ENCODE assay signal across 15 cellular contexts in genomic region chr15:88610756-88611231, GRCh38. TPM values are rescaled to one million over a fixed set of nuclear protein-coding genes. Genes with fewer than 3 reads are reported as not detected.
A peak's percentile ranks its signal among the peaks of the same experiment; 100 is the strongest.
DNase-seq lines count a peak whose midpoint lies in the region; ATAC-seq, FAIRE-seq and TF ChIP-seq lines count a peak whose summit lies in the region.
"Had no signal": no experiment of that assay in that cellular context is flagged by ENCODE, and none has a peak within 500 bp of the region (broad histone marks: within the 10 kb centered on the region; RNA-seq: fewer than 3 reads in every experiment).

No MANE protein-coding gene starts in this region.

- CTCF ChIA-PET in GM12878 (lab: Yijun Ruan, JAX): interaction anchor here (1.1 to 1.2 kb wide), 2 partner anchors 14 to 88 kb away, joined by 3 read pairs; no protein-coding TSS in a partner anchor
- CTCF ChIA-PET in CD8-positive, alpha-beta T cell (lab: Charles Lee): no interaction called here

- TF ChIP-seq POLR2A in NB4 (IDR thresholded peaks at IDR 0.05; ENCODE audit: extremely low read depth, insufficient read length) (no peak), GM12878 (IDR thresholded peaks at IDR 0.05; ENCODE audit: low read depth, low read length) (no peak)

- SMC1A ChIA-PET in GM12878 (lab: Charles Lee; ENCODE audit: uncharacterized antibody, unreplicated experiment): no interaction called here

- no peak overlapping the region for H3K4me3 ChIP-seq in NB4 (ENCODE audit: low read depth, low read length)
- no peak overlapping the region for H3K4me3 ChIP-seq in GM12878
- no peak overlapping the region for H3K4me3 ChIP-seq in retinal pigment epithelial cell (ENCODE audit: low read length)
- no peak overlapping the region for H3K4me3 ChIP-seq in CD8-positive, alpha-beta T cell (ENCODE audit: low read depth, low read length)
- H3K4me3 ChIP-seq: suprapubic skin had no signal

- peak; percentile 58 for ATAC-seq in GM12878
- no peak for ATAC-seq in CD8-positive, alpha-beta T cell
- no peak for ATAC-seq in HG03432 (IDR thresholded peaks at IDR 0.05; ENCODE audit: unreplicated experiment)
- ATAC-seq: T-cell had no signal

- intact Hi-C loops in GM12878 (cut with micrococcal nuclease; ENCODE audit: unreplicated experiment): no loop called here
- intact Hi-C loops in CD8-positive, alpha-beta T cell (cut with DNase I, micrococcal nuclease): no loop called here

- no peak for FAIRE-seq in GM12878 (lab: Jason Lieb, UNC)
- FAIRE-seq: endothelial cell of umbilical vein had no signal

- no peak overlapping the region for H3K27ac Mint-ChIP-seq in CD8-positive, alpha-beta T cell
- H3K27ac Mint-ChIP-seq: naive B cell, T-cell had no signal

- no TSS peak for BruUV-seq in GM12878 (replicated peaks; lab: Mats Ljungman, UMichigan)

- RAD21 ChIA-PET in GM12878 (lab: Charles Lee; ENCODE audit: unreplicated experiment): no interaction called here

- H3K27ac ChIP-seq in GM12878 (ENCODE audit: control insufficient read depth, insufficient read depth): no peak overlapping the region
- no peak overlapping the region for H3K27ac ChIP-seq in CD8-positive, alpha-beta T cell (ENCODE audit: low read depth, low read length)
- H3K27ac ChIP-seq: C4-2B, suprapubic skin had no signal

- H3K4me2 ChIP-seq in GM12878 (ENCODE audit: control insufficient read depth, insufficient read depth): no peak overlapping the region

- H3K27me3 Mint-ChIP-seq in CD8-positive, alpha-beta T cell (ENCODE audit: low read depth): peaks cover 55% of the 10 kb centered on the region

- no peaks in the 10 kb centered on the region for H4K20me1 ChIP-seq in GM12878 (ENCODE audit: control insufficient read depth, insufficient read depth)

- H3K79me2 ChIP-seq in GM12878 (ENCODE audit: control insufficient read depth, insufficient read depth, low read length): no peaks in the 10 kb centered on the region

- H3K4me1 Mint-ChIP-seq in CD8-positive, alpha-beta T cell (ENCODE audit: low read depth): peaks cover 2% of the 10 kb centered on the region

- H3K9ac ChIP-seq in GM12878 (ENCODE audit: control insufficient read depth, insufficient read depth, low read length): no peak overlapping the region

- H3K9me3 Mint-ChIP-seq in CD8-positive, alpha-beta T cell: no peaks in the 10 kb centered on the region
- H3K9me3 Mint-ChIP-seq: T-cell had no signal

- no peak overlapping the region for H3K4me3 Mint-ChIP-seq in CD8-positive, alpha-beta T cell
- H3K4me3 Mint-ChIP-seq: naive B cell, T-cell had no signal

- H2AFZ ChIP-seq in GM12878 (ENCODE audit: control insufficient read depth, low read depth, low read length): no peak overlapping the region

- POLR2A ChIA-PET in GM12878 (lab: Charles Lee): interaction anchor here (0.9 kb wide), 1 partner anchor 11 kb away, joined by 3 read pairs; no protein-coding TSS in a partner anchor
- POLR2A ChIA-PET in CD8-positive, alpha-beta T cell (lab: Charles Lee): no interaction called here

- DNase-seq in NCI-H748 (lab: John Stamatoyannopoulos, UW; ENCODE audit: unreplicated experiment) (peak; percentile 35), NCI-H748 treated with DMSO at 0.1 percent for 48 hours (lab: John Stamatoyannopoulos, UW) (no peak), NB4 (ENCODE audit: low read depth) (peak; percentile 84), GM12878 (ENCODE audit: low read depth, low spot score) (no peak), retinal pigment epithelial cell (ENCODE audit: low read depth) (no peak), GM20000 (ENCODE audit: low spot score) (no peak)
- no peak for DNase-seq in CD8-positive, alpha-beta T cell
- DNase-seq: naive B cell; NCI-H2227 treated with DMSO at 0.1 percent for 48 hours; stimulated activated CD4-positive, alpha-beta T cell treated with anti-CD3 and anti-CD28 coated beads, Interleukin-4, amount 100 ng/mL, for 24 hours; T-cell had no signal

- TF ChIP-seq EP300 in GM12878 (IDR thresholded peaks at IDR 0.05; ENCODE audit: borderline replicate concordance in 1 of 2, control insufficient read depth in 1 of 2, low read depth in 2 of 2, low read length in 2 of 2): no peak

- in situ Hi-C loops in GM12878 (cut with MboI): no loop called here

- TF ChIP-seq RAD21 in GM12878 (IDR thresholded peaks at IDR 0.05; ENCODE audit: insufficient read depth, low read depth, low read length): no peak

- WGBS in GM12878 (ENCODE audit: insufficient coverage, insufficient replicate concordance, low lambda C conversion rate, missing lambda C conversion rate): 6% methylated on average over 4 of the region's 4 CpGs

- H3K27me3 ChIP-seq in GM12878 (replicated peaks in 1 of 2; ENCODE audit: control insufficient read depth in 2 of 2, insufficient read depth in 2 of 2, low read length in 1 of 2): peaks cover 6 to 13% of the 10 kb centered on the region in 2 experiments; a peak in 3 of 4 replicates
- peaks cover 23% of the 10 kb centered on the region for H3K27me3 ChIP-seq in CD8-positive, alpha-beta T cell (ENCODE audit: insufficient read depth, low read length)

- TF ChIP-seq CTCF in NB4 (IDR thresholded peaks at IDR 0.05; ENCODE audit: low read depth, low read length) (peak; percentile 36), GM12878 (IDR thresholded peaks at IDR 0.05 in 2 of 3, conservative IDR thresholded peaks at IDR 0.05 in 1 of 3; ENCODE audit: control insufficient read depth in 2 of 3, extremely low read depth in 1 of 3, insufficient read depth in 1 of 3, low read depth in 3 of 3, low read length in 3 of 3) (no peak), retinal pigment epithelial cell (conservative IDR thresholded peaks at IDR 0.05; ENCODE audit: low read depth, low read length) (peak; percentile 24), GM20000 (IDR thresholded peaks at IDR 0.05; ENCODE audit: extremely low read depth, missing control alignments) (no peak)
- no peak for TF ChIP-seq CTCF in CD8-positive, alpha-beta T cell (IDR thresholded peaks at IDR 0.05)

- H3K4me1 ChIP-seq in GM12878 (ENCODE audit: control insufficient read depth, insufficient read depth, low read length): peaks cover 22% of the 10 kb centered on the region
- H3K4me1 ChIP-seq in CD8-positive, alpha-beta T cell (ENCODE audit: insufficient read depth, low read length): peaks cover 3% of the 10 kb centered on the region

- H3K36me3 ChIP-seq in GM12878 (ENCODE audit: control insufficient read depth in 2 of 2, insufficient read depth in 2 of 2, low read length in 1 of 2): no peaks in the 10 kb centered on the region
- H3K36me3 ChIP-seq in CD8-positive, alpha-beta T cell (ENCODE audit: insufficient read depth, low read length): no peaks in the 10 kb centered on the region
- H3K36me3 ChIP-seq: suprapubic skin had no signal

- no peaks in the 10 kb centered on the region for H3K9me3 ChIP-seq in GM12878 (replicated peaks; ENCODE audit: control insufficient read depth, insufficient read depth, low read length)
- no peaks in the 10 kb centered on the region for H3K9me3 ChIP-seq in CD8-positive, alpha-beta T cell (ENCODE audit: low read length)
- H3K9me3 ChIP-seq: suprapubic skin had no signal

- no peaks in the 10 kb centered on the region for H3K36me3 Mint-ChIP-seq in CD8-positive, alpha-beta T cell

TF ChIP-seq in GM12878, 131 proteins besides CTCF, POLR2A, EP300 and RAD21 (continues in another document):
- TF ChIP-seq CREM (IDR thresholded peaks at IDR 0.05; ENCODE audit: low read depth): no peak
- peak; percentile 26; the same call in 1 of the 2 replicates for TF ChIP-seq IKZF1 (conservative IDR thresholded peaks at IDR 0.05)
- peak; percentile 36; the same call in 1 of the 2 replicates for TF ChIP-seq EED (IDR thresholded peaks at IDR 0.05; ENCODE audit: low read depth)
- TF ChIP-seq SPI1 (IDR thresholded peaks at IDR 0.05; ENCODE audit: borderline replicate concordance, insufficient read depth, low read depth, low read length): peak; percentile 21; the same call in 1 of the 2 replicates
- peak in 1 of 2 experiments; percentile 53; a peak in 2 of 4 replicates for TF ChIP-seq IKZF2 (IDR thresholded peaks at IDR 0.05)
- TF ChIP-seq SREBF2 (IDR thresholded peaks at IDR 0.05; ENCODE audit: low read length): no peak

RNA-seq across cellular contexts. Expression of gene AEN, which starts 10.3 kb away (rescaled TPM):
- 74.1 and 86.4 TPM in 2 replicates for total RNA-seq in GM12878 (2013; cell fraction: nucleolus; rRNA removed)
- 76.0 and 81.2 TPM in 2 replicates for total RNA-seq in GM12878 (2014; rRNA removed)
- total RNA-seq in GM12878 (2014; rRNA removed; fragmentation: Illumina TruSeq; extraction: Trizol): 39.9 and 44.5 TPM in 2 replicates
- total RNA-seq in GM12878 (2021): 67.2 and 74.4 TPM in 2 replicates
- 14.7 TPM for polyA plus RNA-seq in GM12878 (2011; ENCODE audit: low read depth)
- 32.5 and 44.7 TPM in 2 replicates for polyA plus RNA-seq in GM12878 (2011; rRNA removed)
- 46.2 and 62.0 TPM in 2 replicates for polyA plus RNA-seq in GM12878 (2011; cell fraction: cytosol; rRNA removed)
- 106 and 115 TPM in 2 replicates for polyA plus RNA-seq in GM12878 (2011; cell fraction: nucleus; rRNA removed)
- 23.8 and 31.0 TPM in 2 replicates for polyA plus RNA-seq in GM12878 (2012)
- 25.8 and 33.5 TPM in 2 replicates for polyA plus RNA-seq in GM12878 (2014; fragmentation: Illumina TruSeq; extraction: Trizol)
- polyA plus RNA-seq in GM12878 (2014; fragmentation: Nextera tagmentation; extraction: Ambion mirVana): 10 to 100 TPM; 11.7 to 12.0 TPM
- polyA plus RNA-seq in GM12878 (2014; rRNA removed): 62.8 and 66.1 TPM in 2 replicates
- polyA plus RNA-seq in GM12878 (2016; fragmentation: Nextera tagmentation; extraction: Ambion mirVana): 10 to 100 TPM; 78.0 to 78.8 TPM
- polyA minus RNA-seq in GM12878 (2011; rRNA and poly(A)+ RNA removed): 57.4 and 84.3 TPM in 2 replicates
- 23.4 and 24.8 TPM in 2 replicates for polyA minus RNA-seq in GM12878 (2011; cell fraction: cytosol; rRNA and poly(A)+ RNA removed)
- polyA minus RNA-seq in GM12878 (2011; cell fraction: nucleus; rRNA and poly(A)+ RNA removed): 70.1 and 137 TPM in 2 replicates
- total RNA-seq in CD8-positive, alpha-beta T cell: 10 to 100 TPM; 26.9 to 27.7 TPM

RNA-seq across cellular contexts. Expression of gene ISG20, which starts 28.0 kb away (rescaled TPM):
- 14.5 and 16.0 TPM in 2 replicates for total RNA-seq in GM12878 (2013; cell fraction: nucleolus; rRNA removed)
- 210 and 228 TPM in 2 replicates for total RNA-seq in GM12878 (2014; rRNA removed)
- total RNA-seq in GM12878 (2014; rRNA removed; fragmentation: Illumina TruSeq; extraction: Trizol): 48.5 and 53.8 TPM in 2 replicates
- 76.5 and 90.2 TPM in 2 replicates for total RNA-seq in GM12878 (2021)
- polyA plus RNA-seq in GM12878 (2011; ENCODE audit: low read depth): 45.4 TPM
- polyA plus RNA-seq in GM12878 (2011; rRNA removed): 46.6 and 182 TPM in 2 replicates
- polyA plus RNA-seq in GM12878 (2011; cell fraction: cytosol; rRNA removed): 210 and 386 TPM in 2 replicates
- polyA plus RNA-seq in GM12878 (2011; cell fraction: nucleus; rRNA removed): 219 and 271 TPM in 2 replicates
- polyA plus RNA-seq in GM12878 (2012): 145 and 222 TPM in 2 replicates
- polyA plus RNA-seq in GM12878 (2014; fragmentation: Illumina TruSeq; extraction: Trizol): 3.5 and 23.4 TPM in 2 replicates
- 10 to 100 TPM; 49.6 to 92.9 TPM for polyA plus RNA-seq in GM12878 (2014; fragmentation: Nextera tagmentation; extraction: Ambion mirVana)
- 177 and 251 TPM in 2 replicates for polyA plus RNA-seq in GM12878 (2014; rRNA removed)
- 10 to 100 TPM; 80.7 to 91.1 TPM for polyA plus RNA-seq in GM12878 (2016; fragmentation: Nextera tagmentation; extraction: Ambion mirVana)
- 49.6 and 80.3 TPM in 2 replicates for polyA minus RNA-seq in GM12878 (2011; rRNA and poly(A)+ RNA removed)
- polyA minus RNA-seq in GM12878 (2011; cell fraction: cytosol; rRNA and poly(A)+ RNA removed): 44.1 and 44.6 TPM in 2 replicates
- 38.3 and 60.6 TPM in 2 replicates for polyA minus RNA-seq in GM12878 (2011; cell fraction: nucleus; rRNA and poly(A)+ RNA removed)
- total RNA-seq in CD8-positive, alpha-beta T cell: 10 to 100 TPM; 89.2 to 93.4 TPM

Comparison
In these comparisons a context has a peak if more than half of its experiments do, and no peak if none do; other contexts are left out.
1. DNase-seq: peak in NCI-H748 (single experiment) and NB4 (single experiment); none in NCI-H748 treated with DMSO at 0.1 percent for 48 hours (single experiment), GM12878 (single experiment), retinal pigment epithelial cell (single experiment), CD8-positive, alpha-beta T cell (0 of 7) and GM20000 (single experiment).
2. CTCF ChIP-seq: peak in NB4 (single experiment) and retinal pigment epithelial cell (single experiment); none in GM12878 (0 of 3), CD8-positive, alpha-beta T cell (single experiment) and GM20000 (single experiment).